In the genomic region with DNA sequence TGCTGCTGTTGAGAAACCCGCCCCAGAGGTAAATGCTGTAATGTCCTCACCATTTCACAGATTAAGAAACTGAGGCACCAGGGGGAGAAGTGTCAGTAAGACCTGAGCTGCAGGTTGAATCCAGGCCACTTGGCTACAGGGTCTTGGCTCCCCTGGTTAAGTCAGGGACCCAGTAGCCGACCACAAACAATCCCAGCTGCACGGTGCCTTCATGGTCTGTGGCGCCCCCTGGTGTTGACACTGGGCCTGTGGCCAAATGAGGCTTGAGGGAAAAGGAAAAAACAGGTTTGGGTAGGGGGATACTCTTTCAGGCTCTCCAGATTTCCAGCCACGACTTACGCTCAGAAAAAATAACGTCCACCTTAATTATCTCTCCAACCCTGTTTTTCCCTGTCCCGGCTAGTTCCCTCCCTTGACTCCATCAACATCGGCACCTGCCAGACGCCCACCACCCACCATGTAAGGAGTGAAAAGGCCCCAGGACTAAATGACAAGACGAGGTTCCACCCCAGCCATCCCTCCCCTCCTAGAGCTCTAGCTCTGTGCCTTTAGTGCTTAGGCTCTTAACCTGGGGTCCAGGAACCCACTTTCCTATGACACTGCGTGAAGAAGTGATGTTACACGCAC, we compare ENCODE assay signal across 1 cellular context.
A peak's percentile ranks its signal among the peaks of the same experiment; 100 is the strongest.
TF ChIP-seq lines count a peak whose summit lies in the region.

No MANE protein-coding gene starts in this region.

TF ChIP-seq in GM12878, 131 proteins besides CTCF, POLR2A, EP300 and RAD21 (continued from another document):
- TF ChIP-seq YY1 (IDR thresholded peaks at IDR 0.05; ENCODE audit: low read depth, low read length) (0 out of 2 replicates have a peak, but pooled peaks have one; percentile 56), CBX3 (IDR thresholded peaks at IDR 0.05; ENCODE audit: borderline replicate concordance, low read depth) (no peak), RUNX3 (IDR thresholded peaks at IDR 0.05; ENCODE audit: low read length) (peak; percentile 73), NRF1 (conservative IDR thresholded peaks at IDR 0.05; ENCODE audit: low read depth, low read length) (no peak), CBFB (IDR thresholded peaks at IDR 0.05; ENCODE audit: low read depth) (0 out of 2 replicates have a peak, but pooled peaks have one; percentile 28), SMC3 (IDR thresholded peaks at IDR 0.05; ENCODE audit: borderline replicate concordance, low read length) (peak; percentile 92), TARDBP (IDR thresholded peaks at IDR 0.05; ENCODE audit: borderline replicate concordance) (no peak), TCF12 (IDR thresholded peaks at IDR 0.05; ENCODE audit: low read depth, low read length) (0 out of 2 replicates have a peak, but pooled peaks have one; percentile 17)
